ENCODE assay signal across 8 cellular contexts in the genomic region with DNA sequence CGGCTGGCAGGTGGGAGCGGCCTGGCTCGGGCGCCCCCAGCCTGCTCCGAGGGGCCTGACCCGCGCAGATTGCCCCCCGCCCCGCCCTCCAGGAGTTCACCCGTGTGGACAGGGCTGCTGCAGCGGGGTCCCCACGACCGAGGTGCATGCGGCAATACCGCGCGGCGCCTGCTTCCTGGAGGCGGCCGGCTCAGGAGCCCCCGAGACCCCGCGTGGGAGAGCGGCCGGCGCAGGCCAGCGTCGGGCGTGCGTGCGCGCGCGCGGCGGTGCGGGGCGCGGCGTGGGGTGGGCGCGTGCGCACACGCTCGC. TPM values are rescaled to one million over a fixed set of nuclear protein-coding genes. Genes with fewer than 3 reads are reported as not detected.
DNase-seq lines count a peak whose midpoint lies in the region; ATAC-seq, FAIRE-seq and TF ChIP-seq lines count a peak whose summit lies in the region.
"Had no signal": no experiment of that assay in that cellular context is flagged by ENCODE, and none has a peak within 500 bp of the region (broad histone marks: within the 10 kb centered on the region; RNA-seq: fewer than 3 reads in every experiment).

No MANE protein-coding gene starts in this region.

- H3K27me3 ChIP-seq in small intestine (ENCODE audit: control insufficient read depth in 2 of 2, insufficient read depth in 2 of 2, low read length in 2 of 2), result peaks cover 0 to 3% of the 10 kb centered on the region in 2 donors
- peaks cover 29% of the 10 kb centered on the region for H3K27me3 ChIP-seq in adrenal gland

- H3K27me3 Mint-ChIP-seq in activated CD8-positive, alpha-beta T cell treated with anti-CD3 and anti-CD28 coated beads for 36 hours, result peaks cover 44% of the 10 kb centered on the region
- H3K27me3 Mint-ChIP-seq in activated T-helper 1 cell treated with anti-CD3 and anti-CD28 coated beads, Interleukin-12 subunit alpha, Interleukin-12 subunit beta, Interleukin-2, Interleukin-4 antibody, amounts not matched to agents 30 ng/mL and 10 ng/mL and 1 ng/mL, durations not matched to agents 14 hours and 24 hours and 36 hours (ENCODE audit: insufficient read depth), result peaks cover 53% of the 10 kb centered on the region

- no peak overlapping the region for H3K27ac Mint-ChIP-seq in activated CD8-positive, alpha-beta T cell treated with anti-CD3 and anti-CD28 coated beads for 36 hours
- no peak overlapping the region for H3K27ac Mint-ChIP-seq in activated T-helper 1 cell treated with anti-CD3 and anti-CD28 coated beads, Interleukin-12 subunit alpha, Interleukin-12 subunit beta, Interleukin-2, Interleukin-4 antibody, amounts not matched to agents 30 ng/mL and 10 ng/mL and 1 ng/mL, durations not matched to agents 14 hours and 24 hours and 36 hours

- TF ChIP-seq CTCF in HEK293 (tag by site-specific recombination; IDR thresholded peaks at IDR 0.05), result no peak
- no peak for TF ChIP-seq CTCF in activated CD8-positive, alpha-beta T cell treated with anti-CD3 and anti-CD28 coated beads for 36 hours (IDR thresholded peaks at IDR 0.05)
- TF ChIP-seq CTCF in kidney (IDR thresholded peaks at IDR 0.05; ENCODE audit: borderline replicate concordance, extremely low read depth, insufficient read depth), result no peak
- TF ChIP-seq CTCF in adrenal gland (IDR thresholded peaks at IDR 0.05), result no peak

- no peak for DNase-seq in activated CD8-positive, alpha-beta T cell treated with anti-CD3 and anti-CD28 coated beads for 36 hours
- peak; percentile 83 for DNase-seq in kidney
- DNase-seq in small intestine, result no peak
- DNase-seq in NCI-H1694 (lab: John Stamatoyannopoulos, UW), result no peak
- no peak for DNase-seq in activated T-helper 1 cell treated with anti-CD3 and anti-CD28 coated beads, Interleukin-12 subunit alpha, Interleukin-12 subunit beta, Interleukin-2, Interleukin-4 antibody, amounts not matched to agents 30 ng/mL and 10 ng/mL and 1 ng/mL, durations not matched to agents 14 hours and 24 hours and 36 hours (ENCODE audit: low spot score)
- DNase-seq in adrenal gland, result no peak
- DNase-seq: NCI-H1436 treated with DMSO at 0.1 percent for 48 hours had no signal

- H3K27ac ChIP-seq in HEK293 (ENCODE audit: extremely low read depth, low read depth, low read length) (peak overlapping the region; percentile 50; the same call in 1 of the 2 replicates), kidney (ENCODE audit: low read depth in 2 of 2, low read length in 2 of 2) (no peak overlapping the region), small intestine (ENCODE audit: low read depth in 1 of 2, low read length in 1 of 2) (peak overlapping the region; percentile 3 to 91), adrenal gland (peak overlapping the region in 1 of 5 donors; percentile 43)

- H3K9me3 Mint-ChIP-seq in activated CD8-positive, alpha-beta T cell treated with anti-CD3 and anti-CD28 coated beads for 36 hours, result no peaks in the 10 kb centered on the region
- no peaks in the 10 kb centered on the region for H3K9me3 Mint-ChIP-seq in activated T-helper 1 cell treated with anti-CD3 and anti-CD28 coated beads, Interleukin-12 subunit alpha, Interleukin-12 subunit beta, Interleukin-2, Interleukin-4 antibody, amounts not matched to agents 30 ng/mL and 10 ng/mL and 1 ng/mL, durations not matched to agents 14 hours and 24 hours and 36 hours

- POLR2A ChIA-PET in HEK293 (lab: Yijun Ruan, JAX), result no interaction called here
- POLR2A ChIA-PET in activated CD8-positive, alpha-beta T cell treated with anti-CD3 and anti-CD28 coated beads for 36 hours (lab: Charles Lee), result no interaction called here

- peak; percentile 11 for ATAC-seq in activated CD8-positive, alpha-beta T cell treated with anti-CD3 and anti-CD28 coated beads for 36 hours

- H3K4me3 ChIP-seq in HEK293 (ENCODE audit: low read depth, low read length) (peak overlapping the region; percentile 17), kidney (ENCODE audit: low read length in 2 of 2) (peak overlapping the region in 1 of 2 donors; percentile 47), small intestine (ENCODE audit: low read depth in 1 of 2, low read length in 2 of 2) (peak overlapping the region in 1 of 2 donors; percentile 63), adrenal gland (peak overlapping the region in 1 of 4 donors; percentile 35)

- no peaks in the 10 kb centered on the region; the same call in 1 of the 2 replicates for H3K4me1 ChIP-seq in HEK293 (ENCODE audit: control insufficient read depth, insufficient read depth, low read length)
- peaks cover 0 to 6% of the 10 kb centered on the region in 2 donors for H3K4me1 ChIP-seq in kidney (ENCODE audit: control insufficient read depth in 1 of 2, insufficient read depth in 1 of 2, low read depth in 1 of 2, low read length in 2 of 2)
- peaks cover 0 to 2% of the 10 kb centered on the region in 2 donors for H3K4me1 ChIP-seq in small intestine (ENCODE audit: control insufficient read depth in 2 of 2, insufficient read depth in 1 of 2, low read depth in 1 of 2, low read length in 1 of 2)
- H3K4me1 ChIP-seq in adrenal gland (replicated peaks in 1 of 2), result peaks cover 8 to 16% of the 10 kb centered on the region in 2 donors

- H3K4me3 Mint-ChIP-seq in activated CD8-positive, alpha-beta T cell treated with anti-CD3 and anti-CD28 coated beads for 36 hours, result no peak overlapping the region
- no peak overlapping the region for H3K4me3 Mint-ChIP-seq in activated T-helper 1 cell treated with anti-CD3 and anti-CD28 coated beads, Interleukin-12 subunit alpha, Interleukin-12 subunit beta, Interleukin-2, Interleukin-4 antibody, amounts not matched to agents 30 ng/mL and 10 ng/mL and 1 ng/mL, durations not matched to agents 14 hours and 24 hours and 36 hours

- H3K9ac ChIP-seq in kidney (ENCODE audit: low read length in 2 of 2), result no peak overlapping the region

- WGBS in small intestine, 3 donors, result 0 to 2% (median 0%) methylated on average over 22 to 45 of the region's 45 CpGs
- WGBS in adrenal gland, 4 donors, result 1% methylated on average over 41 to 45 of the region's 45 CpGs; no CpG with 5 or more reads in 2 of the 4 donors

- H3K36me3 Mint-ChIP-seq in activated CD8-positive, alpha-beta T cell treated with anti-CD3 and anti-CD28 coated beads for 36 hours (ENCODE audit: low read depth), result no peaks in the 10 kb centered on the region
- peaks cover 3% of the 10 kb centered on the region for H3K36me3 Mint-ChIP-seq in activated T-helper 1 cell treated with anti-CD3 and anti-CD28 coated beads, Interleukin-12 subunit alpha, Interleukin-12 subunit beta, Interleukin-2, Interleukin-4 antibody, amounts not matched to agents 30 ng/mL and 10 ng/mL and 1 ng/mL, durations not matched to agents 14 hours and 24 hours and 36 hours (ENCODE audit: low read depth)

- H3K36me3 ChIP-seq in HEK293 (ENCODE audit: control insufficient read depth in 2 of 2, insufficient read depth in 1 of 2, low read length in 2 of 2), result no peaks in the 10 kb centered on the region
- no peaks in the 10 kb centered on the region for H3K36me3 ChIP-seq in kidney (ENCODE audit: control insufficient read depth in 1 of 2, insufficient read depth in 2 of 2, low read length in 2 of 2)
- H3K36me3 ChIP-seq in small intestine (ENCODE audit: control insufficient read depth in 2 of 2, insufficient read depth in 2 of 2, low read length in 2 of 2), result no peaks in the 10 kb centered on the region
- H3K36me3 ChIP-seq in adrenal gland (replicated peaks in 1 of 2), result no peaks in the 10 kb centered on the region

- FAIRE-seq in kidney (lab: Jason Lieb, UNC) (no peak), small intestine (lab: Jason Lieb, UNC) (no peak)

- TF ChIP-seq POLR2A in adrenal gland (IDR thresholded peaks at IDR 0.05), result no peak

- intact Hi-C loops in activated CD8-positive, alpha-beta T cell treated with anti-CD3 and anti-CD28 coated beads for 36 hours (cut with micrococcal nuclease), result loop anchor here (2.0 to 5.0 kb wide), 2 partner anchors 162 to 181 kb away; no protein-coding TSS in a partner anchor
- intact Hi-C loops in kidney (cut with DNase I) (loop anchor here (5.0 kb wide), 1 partner anchor 156 kb away; no protein-coding TSS in a partner anchor), adrenal gland (cut with DNase I) (loop anchor here (5.0 to 10.0 kb wide), 3 partner anchors 166 to 388 kb away; a partner anchor contains a TSS)
- intact Hi-C loops in activated T-helper 1 cell treated with anti-CD3 and anti-CD28 coated beads, Interleukin-12 subunit alpha, Interleukin-12 subunit beta, Interleukin-2, Interleukin-4 antibody, amounts not matched to agents 30 ng/mL and 10 ng/mL and 1 ng/mL, durations not matched to agents 14 hours and 24 hours and 36 hours (cut with micrococcal nuclease), result loop anchor here (1.0 to 10.0 kb wide), 6 partner anchors 7 to 388 kb away; a partner anchor contains a TSS

- CTCF ChIA-PET in HEK293 (lab: Yijun Ruan, JAX), result interaction anchor here (3.0 kb wide), 1 partner anchor 162 kb away, joined by 27 read pairs; no protein-coding TSS in a partner anchor
- CTCF ChIA-PET in activated CD8-positive, alpha-beta T cell treated with anti-CD3 and anti-CD28 coated beads for 36 hours (lab: Charles Lee), result no interaction called here

- peaks cover 7% of the 10 kb centered on the region for H3K4me1 Mint-ChIP-seq in activated CD8-positive, alpha-beta T cell treated with anti-CD3 and anti-CD28 coated beads for 36 hours (ENCODE audit: low read depth)
- H3K4me1 Mint-ChIP-seq in activated T-helper 1 cell treated with anti-CD3 and anti-CD28 coated beads, Interleukin-12 subunit alpha, Interleukin-12 subunit beta, Interleukin-2, Interleukin-4 antibody, amounts not matched to agents 30 ng/mL and 10 ng/mL and 1 ng/mL, durations not matched to agents 14 hours and 24 hours and 36 hours (ENCODE audit: low read depth), result peaks cover 7% of the 10 kb centered on the region

- no peaks in the 10 kb centered on the region for H3K9me3 ChIP-seq in HEK293 (ENCODE audit: control insufficient read depth, insufficient read depth, low read depth, low read length)
- no peaks in the 10 kb centered on the region for H3K9me3 ChIP-seq in kidney (ENCODE audit: control insufficient read depth in 1 of 2, low read length in 2 of 2)
- no peaks in the 10 kb centered on the region for H3K9me3 ChIP-seq in small intestine (ENCODE audit: control insufficient read depth, low read depth)
- no peaks in the 10 kb centered on the region for H3K9me3 ChIP-seq in adrenal gland (replicated peaks in 1 of 3)

RNA-seq across cellular contexts. Expression of a gene that starts 1.0 kb away (rescaled TPM):
- total RNA-seq in activated CD8-positive, alpha-beta T cell treated with anti-CD3 and anti-CD28 coated beads for 36 hours, result under 1 TPM in 1 of 2 experiments, not detected in 1; 0.25 TPM
- total RNA-seq in kidney, result 3.6 TPM
- polyA plus RNA-seq in kidney (ENCODE audit: insufficient read depth, low read depth, low replicate concordance), result 1.6 TPM
- polyA plus RNA-seq in small intestine, result 10 to 100 TPM in 2 of 3 donors, 1 to 10 TPM in 1; 3.5 to 11.2 (median 11.0) TPM
- 0.17 and 0.21 TPM in 2 replicates for total RNA-seq in activated T-helper 1 cell treated with anti-CD3 and anti-CD28 coated beads, Interleukin-12 subunit alpha, Interleukin-12 subunit beta, Interleukin-2, Interleukin-4 antibody, amounts not matched to agents 30 ng/mL and 10 ng/mL and 1 ng/mL, durations not matched to agents 14 hours and 24 hours and 36 hours
- total RNA-seq in adrenal gland, result 10 to 100 TPM in 1 of 8 donors, 1 to 10 TPM in 4, under 1 TPM in 3; 0.26 to 10.2 (median 2.2) TPM
- 1 to 10 TPM; 1.2 to 3.3 (median 3.0) TPM for polyA plus RNA-seq in adrenal gland

RNA-seq across cellular contexts. Expression of a gene that starts 7.2 kb away (rescaled TPM):
- 1 to 10 TPM; 2.1 to 2.2 TPM for total RNA-seq in activated CD8-positive, alpha-beta T cell treated with anti-CD3 and anti-CD28 coated beads for 36 hours
- total RNA-seq in kidney, result 3.4 TPM
- 3.8 TPM for polyA plus RNA-seq in kidney (ENCODE audit: insufficient read depth, low read depth, low replicate concordance)
- polyA plus RNA-seq in small intestine, result 1 to 10 TPM; 3.5 to 5.3 (median 4.9) TPM
- total RNA-seq in activated T-helper 1 cell treated with anti-CD3 and anti-CD28 coated beads, Interleukin-12 subunit alpha, Interleukin-12 subunit beta, Interleukin-2, Interleukin-4 antibody, amounts not matched to agents 30 ng/mL and 10 ng/mL and 1 ng/mL, durations not matched to agents 14 hours and 24 hours and 36 hours, result 4.1 and 5.5 TPM in 2 replicates
- total RNA-seq in adrenal gland, result 10 to 100 TPM in 1 of 8 donors, 1 to 10 TPM in 7; 2.8 to 12.7 (median 5.9) TPM
- polyA plus RNA-seq in adrenal gland, result 1 to 10 TPM; 2.5 to 6.8 (median 6.5) TPM

RNA-seq across cellular contexts. Expression of a gene that starts 21.8 kb away (rescaled TPM):
- total RNA-seq in activated CD8-positive, alpha-beta T cell treated with anti-CD3 and anti-CD28 coated beads for 36 hours, result 100 to 1,000 TPM; 211 to 239 TPM
- total RNA-seq in kidney (127 TPM), adrenal gland (100 to 1,000 TPM in 4 of 8 donors, 10 to 100 TPM in 4; 44.0 to 156 (median 90.6) TPM)
- polyA plus RNA-seq in kidney (ENCODE audit: insufficient read depth, low read depth, low replicate concordance) (58.2 TPM), small intestine (100 to 1,000 TPM in 1 of 3 donors, 10 to 100 TPM in 2; 77.1 to 113 (median 82.1) TPM), adrenal gland (100 to 1,000 TPM in 2 of 3 donors, 10 to 100 TPM in 1; 83.7 to 289 (median 226) TPM)
- total RNA-seq in activated T-helper 1 cell treated with anti-CD3 and anti-CD28 coated beads, Interleukin-12 subunit alpha, Interleukin-12 subunit beta, Interleukin-2, Interleukin-4 antibody, amounts not matched to agents 30 ng/mL and 10 ng/mL and 1 ng/mL, durations not matched to agents 14 hours and 24 hours and 36 hours, result 294 and 306 TPM in 2 replicates

RNA-seq across cellular contexts. Expression of a gene that starts 29.5 kb away (rescaled TPM):
- 10 to 100 TPM; 27.5 to 28.4 TPM for total RNA-seq in activated CD8-positive, alpha-beta T cell treated with anti-CD3 and anti-CD28 coated beads for 36 hours
- total RNA-seq in kidney (74.4 TPM), adrenal gland (100 to 1,000 TPM in 2 of 8 donors, 10 to 100 TPM in 6; 44.8 to 105 (median 75.6) TPM)
- polyA plus RNA-seq in kidney (ENCODE audit: insufficient read depth, low read depth, low replicate concordance) (92.6 TPM), small intestine (10 to 100 TPM in 2 of 3 donors, 1 to 10 TPM in 1; 3.4 to 23.1 (median 10.3) TPM), adrenal gland (10 to 100 TPM in 2 of 3 donors, 1 to 10 TPM in 1; 8.9 to 88.6 (median 67.6) TPM)
- total RNA-seq in activated T-helper 1 cell treated with anti-CD3 and anti-CD28 coated beads, Interleukin-12 subunit alpha, Interleukin-12 subunit beta, Interleukin-2, Interleukin-4 antibody, amounts not matched to agents 30 ng/mL and 10 ng/mL and 1 ng/mL, durations not matched to agents 14 hours and 24 hours and 36 hours, result 41.5 and 44.1 TPM in 2 replicates

RNA-seq across cellular contexts. Expression of a gene that starts 44.2 kb away (rescaled TPM):
- 10 to 100 TPM; 10.2 to 11.3 TPM for total RNA-seq in activated CD8-positive, alpha-beta T cell treated with anti-CD3 and anti-CD28 coated beads for 36 hours
- total RNA-seq in kidney (29.9 TPM), adrenal gland (10 to 100 TPM in 7 of 8 donors, 1 to 10 TPM in 1; 8.0 to 35.1 (median 20.2) TPM)
- polyA plus RNA-seq in kidney (ENCODE audit: insufficient read depth, low read depth, low replicate concordance) (19.7 TPM), small intestine (10 to 100 TPM; 10.5 to 28.8 (median 12.7) TPM), adrenal gland (10 to 100 TPM in 2 of 3 donors, 1 to 10 TPM in 1; 6.1 to 60.3 (median 34.6) TPM)
- 46.0 and 47.9 TPM in 2 replicates for total RNA-seq in activated T-helper 1 cell treated with anti-CD3 and anti-CD28 coated beads, Interleukin-12 subunit alpha, Interleukin-12 subunit beta, Interleukin-2, Interleukin-4 antibody, amounts not matched to agents 30 ng/mL and 10 ng/mL and 1 ng/mL, durations not matched to agents 14 hours and 24 hours and 36 hours

Comparison
In these comparisons a context has a peak if more than half of its experiments do, and no peak if none do; other contexts are left out.
1. H3K27ac ChIP-seq: peak in HEK293 (single experiment) and small intestine (2 of 2); none in kidney (0 of 2).